26 cellular contexts compared by ENCODE assay signal in genomic region chrX:143661286-143661685, GRCh38. TPM values are rescaled to one million over a fixed set of nuclear protein-coding genes. Genes with fewer than 3 reads are reported as not detected.
"Had no signal": no experiment of that assay in that cellular context is flagged by ENCODE, and none has a peak within 500 bp of the region (broad histone marks: within the 10 kb centered on the region; RNA-seq: fewer than 3 reads in every experiment).

No MANE protein-coding gene starts in this region.

- H3K9me3 ChIP-seq: heart left ventricle, left lung, lower lobe of right lung, psoas muscle, spleen, testis, tibial nerve had no signal

- H3K4me1 ChIP-seq: heart left ventricle, left lung, lower lobe of right lung, psoas muscle, spleen, testis, tibial nerve had no signal

- H3K27ac ChIP-seq: coronary artery, dorsolateral prefrontal cortex, heart left ventricle, left lung, lower lobe of right lung, psoas muscle, spleen, testis, tibial nerve had no signal

- DNase-seq: dorsolateral prefrontal cortex; effector CD8-positive, alpha-beta T cell; heart left ventricle; islet precursor cell; left lung; lower lobe of right lung; midbrain; psoas muscle; spleen; stimulated activated CD4-positive, alpha-beta T cell treated with anti-CD3 and anti-CD28 coated beads, Interleukin-15, amount 100 ng/mL, for 24 hours; stimulated activated CD4-positive, alpha-beta T cell treated with anti-CD3 and anti-CD28 coated beads, Interleukin-1b, Interleukin-23, amount 100 ng/mL, for 48 hours; stimulated activated CD4-positive, alpha-beta T cell treated with anti-CD3 and anti-CD28 coated beads, Interleukin-4, amount 100 ng/mL, for 24 hours; testis had no signal

- H3K4me3 ChIP-seq: coronary artery, dorsolateral prefrontal cortex, heart left ventricle, left lung, lower lobe of right lung, psoas muscle, spleen, testis, tibial nerve had no signal

- H3K27me3 ChIP-seq: left lung, testis, tibial nerve had no signal

- H3K36me3 ChIP-seq: heart left ventricle, left lung, lower lobe of right lung, spleen, tibial nerve had no signal

- ATAC-seq: heart left ventricle; left lung; lower lobe of right lung; natural killer cell treated with Interleukin-12 subunit alpha and Interleukin-12 subunit beta and Interleukin-15 and Interleukin-18, amount 100 ng/mL, for 72 hours; psoas muscle; sciatic nerve; stimulated activated memory B cell treated with anti-CD40 and anti-IgM and Interleukin-4, amounts not matched to agents 10 μg/mL and 1 μg/mL and 100 μg/mL, for 72 hours had no signal

RNA-seq across cellular contexts. Expression of gene SLITRK4, which starts 25.4 kb away (rescaled TPM):
- total RNA-seq: natural killer cell treated with Interleukin-12 subunit alpha and Interleukin-12 subunit beta and Interleukin-15 and Interleukin-18, amount 100 ng/mL, for 72 hours had no signal

RNA-seq across cellular contexts. Expression of gene SPANXN2, which starts 59.3 kb away (rescaled TPM):
- total RNA-seq: chondrocyte; dorsolateral prefrontal cortex; fibroblast of lung; frontal cortex; glomerular endothelial cell; heart left ventricle; left lung; lower lobe of right lung; natural killer cell treated with Interleukin-12 subunit alpha and Interleukin-12 subunit beta and Interleukin-15 and Interleukin-18, amount 100 ng/mL, for 72 hours; osteoblast; psoas muscle; sciatic nerve; skeletal muscle tissue; spleen; tibial nerve; ureter had no signal
- polyA plus RNA-seq: esophagus, fibroblast of lung, heart left ventricle, psoas muscle, spleen had no signal
